ENCODE assay signal across 1 cellular context in the genomic region with DNA sequence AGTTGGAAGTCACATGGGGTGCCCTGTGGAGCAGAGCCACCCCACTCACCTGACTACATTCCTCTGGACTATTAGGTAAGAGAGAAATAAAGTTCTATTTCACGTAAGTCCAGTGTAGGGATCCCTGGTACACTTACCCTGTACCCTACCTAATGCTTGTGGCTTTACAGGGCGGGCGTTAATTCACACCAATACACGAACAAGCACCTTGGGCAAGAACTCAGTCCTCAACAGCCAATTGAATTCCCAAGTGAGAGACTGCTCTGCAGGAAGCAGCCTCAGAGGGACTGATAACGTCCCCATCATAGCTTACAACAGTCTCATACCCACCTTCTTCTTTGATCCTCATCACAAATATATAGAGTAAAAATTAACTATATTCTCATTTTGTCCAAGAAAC.
TF ChIP-seq lines count a peak whose summit lies in the region.

No MANE protein-coding gene starts in this region.

TF ChIP-seq in GM23338, 12 proteins besides CTCF, POLR2A, EP300 and RAD21 (continued from another document):
- TF ChIP-seq JUNB (IDR thresholded peaks at IDR 0.05; ENCODE audit: unreplicated experiment): no peak
- no peak for TF ChIP-seq EZH2phosphoT487 (IDR thresholded peaks at IDR 0.05; ENCODE audit: unreplicated experiment)
